ENCODE assay signal across 20 cellular contexts in the genomic region with DNA sequence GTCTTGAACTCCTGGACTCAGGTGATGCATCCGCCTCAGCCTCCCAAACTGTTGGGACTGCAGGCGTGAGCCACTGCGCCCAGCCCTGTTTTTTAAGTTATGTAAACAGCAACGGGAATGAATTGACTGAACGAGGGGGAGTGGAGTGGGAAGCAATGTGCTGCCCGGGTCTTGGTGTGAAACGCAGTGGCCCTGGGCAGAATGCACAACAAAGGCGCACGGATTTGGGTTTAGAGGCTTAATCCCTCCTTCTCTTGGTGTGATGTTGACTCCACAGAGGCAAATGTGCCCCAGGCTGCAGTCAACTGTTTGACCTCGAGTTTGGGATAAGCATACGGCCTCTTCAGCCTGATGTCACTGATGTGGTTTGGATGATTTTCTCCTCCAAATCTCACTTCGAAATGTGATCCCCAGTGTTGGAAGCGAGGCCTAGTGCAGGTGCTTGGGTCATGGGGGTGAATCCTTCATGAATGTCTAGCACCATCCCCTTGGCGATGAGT.
A peak's percentile ranks its signal among the peaks of the same experiment; 100 is the strongest.
DNase-seq lines count a peak whose midpoint lies in the region; ATAC-seq and TF ChIP-seq lines count a peak whose summit lies in the region.
"Had no signal": no experiment of that assay in that cellular context is flagged by ENCODE, and none has a peak within 500 bp of the region (broad histone marks: within the 10 kb centered on the region; RNA-seq: fewer than 3 reads in every experiment).

No MANE protein-coding gene starts in this region.

- H3K9ac ChIP-seq in neural progenitor cell = no peak overlapping the region
- H3K9ac ChIP-seq: BLaER1 had no signal

- no peaks in the 10 kb centered on the region for H3K9me3 Mint-ChIP-seq in neural progenitor cell
- H3K9me3 Mint-ChIP-seq: CD14-positive monocyte, HFFc6 had no signal

- no peak for ATAC-seq in GM18858 (IDR thresholded peaks at IDR 0.05; ENCODE audit: unreplicated experiment)
- ATAC-seq: HCT116 had no signal

- CTCF ChIA-PET in RWPE1 (lab: Yijun Ruan, JAX) = interaction anchor here (0.6 to 0.7 kb wide), 2 partner anchors 73 to 400 kb away, joined by 4 read pairs; no protein-coding TSS in a partner anchor

- POLR2A ChIA-PET in RWPE1 (lab: Yijun Ruan, JAX; ENCODE audit: low non-redundant PET) = no interaction called here

- peaks cover 69% of the 10 kb centered on the region for H4K20me1 ChIP-seq in neural progenitor cell (ENCODE audit: low read depth)

- peaks cover 2% of the 10 kb centered on the region for H3K36me3 Mint-ChIP-seq in neural progenitor cell
- H3K36me3 Mint-ChIP-seq: CD14-positive monocyte; CD4-positive, alpha-beta memory T cell had no signal

- H3K4me1 ChIP-seq in neural progenitor cell = no peaks in the 10 kb centered on the region

- peaks cover 11% of the 10 kb centered on the region for H3K79me2 ChIP-seq in neural progenitor cell (ENCODE audit: low read depth)

- no peaks in the 10 kb centered on the region for H3K9me3 ChIP-seq in neural progenitor cell (ENCODE audit: low read depth)
- H3K9me3 ChIP-seq: BLaER1 had no signal

- no peak for TF ChIP-seq CTCF in RWPE1 (conservative IDR thresholded peaks at IDR 0.05; ENCODE audit: low read depth)
- TF ChIP-seq CTCF in neural progenitor cell (IDR thresholded peaks at IDR 0.05) = no peak

- H3K36me3 ChIP-seq in neural progenitor cell = no peaks in the 10 kb centered on the region
- H3K36me3 ChIP-seq: BLaER1 had no signal

- peaks cover 2% of the 10 kb centered on the region for H3K27me3 Mint-ChIP-seq in neural progenitor cell (ENCODE audit: insufficient read depth, low read depth)

- H2AFZ ChIP-seq in neural progenitor cell (replicated peaks) = no peak overlapping the region

- H3K4me2 ChIP-seq in neural progenitor cell = no peak overlapping the region

- H3K4me3 ChIP-seq in neural progenitor cell = no peak overlapping the region
- H3K4me3 ChIP-seq: BLaER1 had no signal

- no peaks in the 10 kb centered on the region for H3F3A ChIP-seq in neural progenitor cell (ENCODE audit: low read depth)

- no peak overlapping the region for H3K4me3 Mint-ChIP-seq in neural progenitor cell
- H3K4me3 Mint-ChIP-seq: CD14-positive monocyte; CD4-positive, alpha-beta memory T cell; HFFc6 had no signal

- in situ Hi-C loops in KBM-7 (cut with MboI; ENCODE audit: low pct_unique_long_range_greater_than_20kb, low sequenced_read_pairs) = no loop called here

- H3K27me3 ChIP-seq in neural progenitor cell = no peaks in the 10 kb centered on the region
- H3K27me3 ChIP-seq: BLaER1 had no signal

- H3K4me1 Mint-ChIP-seq in neural progenitor cell = peaks cover 34% of the 10 kb centered on the region
- H3K4me1 Mint-ChIP-seq: CD14-positive monocyte had no signal

- H3K27ac ChIP-seq in RWPE1 = peak overlapping the region; percentile 67
- no peak overlapping the region for H3K27ac ChIP-seq in neural progenitor cell
- peak overlapping the region; percentile 17 for H3K27ac ChIP-seq in substantia nigra (ENCODE audit: low read depth, low read length, poor library complexity, severe bottlenecking)
- H3K27ac ChIP-seq: BLaER1, HL-60 had no signal

- peak overlapping the region; percentile 72 for H3K27ac Mint-ChIP-seq in neural progenitor cell
- H3K27ac Mint-ChIP-seq: CD14-positive monocyte; CD4-positive, alpha-beta memory T cell; HFFc6 had no signal

- DNase-seq in ELF-1 (ENCODE audit: low read depth, low spot score) = peak; percentile 76
- no peak for DNase-seq in RWPE1 (ENCODE audit: low spot score)
- DNase-seq in neural progenitor cell (ENCODE audit: low spot score) = peak; percentile 29
- DNase-seq in substantia nigra (lab: John Stamatoyannopoulos, UW) = no peak
- DNase-seq in activated naive CD4-positive, alpha-beta T cell (lab: John Stamatoyannopoulos, UW) = no peak
- no peak for DNase-seq in KBM-7
- DNase-seq: 8988T; CD4-positive, alpha-beta memory T cell; COR-L47; DMS 273 treated with DMSO at 0.1 percent for 48 hours; DMS53; DND-41; GOT3; H7; HFFc6 had no signal

Comparison
In these comparisons a context has a peak if more than half of its experiments do, and no peak if none do; other contexts are left out.
1. DNase-seq: peak in ELF-1 (single experiment) and neural progenitor cell (single experiment); none in RWPE1 (single experiment), substantia nigra (0 of 49), activated naive CD4-positive, alpha-beta T cell (0 of 4) and KBM-7 (single experiment).